Comparison of ENCODE assay signal across 1 cellular context in genomic region chr6:21367148-21367547, GRCh38.
TF ChIP-seq lines count a peak whose summit lies in the region.

No MANE protein-coding gene starts in this region.

TF ChIP-seq in HepG2, 621 proteins besides CTCF, POLR2A, EP300 and RAD21 (continued from another document):
- no peak for TF ChIP-seq GMEB1 (CRISPR knock-in tag; IDR thresholded peaks at IDR 0.05; ENCODE audit: borderline replicate concordance)
- TF ChIP-seq RFX3 (CRISPR knock-in tag; IDR thresholded peaks at IDR 0.05), result no peak
- TF ChIP-seq HOMEZ (CRISPR knock-in tag; IDR thresholded peaks at IDR 0.05; ENCODE audit: low read depth), result no peak
- peak; percentile 36; the same call in 1 of the 2 replicates for TF ChIP-seq PAXIP1 (CRISPR knock-in tag; conservative IDR thresholded peaks at IDR 0.05)
- TF ChIP-seq ZNF513 (CRISPR knock-in tag; conservative IDR thresholded peaks at IDR 0.05), result no peak
- no peak for TF ChIP-seq ZBTB1 (CRISPR knock-in tag; IDR thresholded peaks at IDR 0.05; ENCODE audit: borderline replicate concordance)
- TF ChIP-seq ZSCAN25 (CRISPR knock-in tag; IDR thresholded peaks at IDR 0.05), result no peak
- no peak for TF ChIP-seq USF2 (IDR thresholded peaks at IDR 0.05; ENCODE audit: low read depth, low read length)
- TF ChIP-seq USF2 (CRISPR knock-in tag; IDR thresholded peaks at IDR 0.05; ENCODE audit: borderline replicate concordance), result no peak
- no peak for TF ChIP-seq YEATS4 (CRISPR knock-in tag; IDR thresholded peaks at IDR 0.05; ENCODE audit: borderline replicate concordance)
- no peak for TF ChIP-seq SOX13 (IDR thresholded peaks at IDR 0.05)
- peak in 1 of 2 experiments; percentile 41; a peak in 2 of 4 replicates for TF ChIP-seq SOX13 (CRISPR knock-in tag; conservative IDR thresholded peaks at IDR 0.05 in 1 of 2, IDR thresholded peaks at IDR 0.05 in 1 of 2)
- TF ChIP-seq ZNF451 (CRISPR knock-in tag; IDR thresholded peaks at IDR 0.05), result no peak
- 0 out of 2 replicates have a peak, but pooled peaks have one; percentile 34 for TF ChIP-seq ZNF609 (CRISPR knock-in tag; IDR thresholded peaks at IDR 0.05; ENCODE audit: borderline replicate concordance)
- TF ChIP-seq ZNF234 (CRISPR knock-in tag; conservative IDR thresholded peaks at IDR 0.05), result no peak
- peak; percentile 48; the same call in 1 of the 2 replicates for TF ChIP-seq NR2F2 (IDR thresholded peaks at IDR 0.05; ENCODE audit: borderline replicate concordance, low read depth)
- no peak for TF ChIP-seq ZNF34 (CRISPR knock-in tag; IDR thresholded peaks at IDR 0.05; ENCODE audit: borderline replicate concordance)
- no peak for TF ChIP-seq MLXIP (CRISPR knock-in tag; IDR thresholded peaks at IDR 0.05; ENCODE audit: borderline replicate concordance)
- TF ChIP-seq CCAR2 (optimal IDR thresholded peaks at IDR 0.05; ENCODE audit: low read depth, low read length), result no peak
- no peak for TF ChIP-seq MIER2 (CRISPR knock-in tag; IDR thresholded peaks at IDR 0.05)
- no peak for TF ChIP-seq EED (CRISPR knock-in tag; IDR thresholded peaks at IDR 0.05)
- no peak for TF ChIP-seq ZNF547 (CRISPR knock-in tag; IDR thresholded peaks at IDR 0.05)
- TF ChIP-seq ZNF790 (CRISPR knock-in tag; IDR thresholded peaks at IDR 0.05; ENCODE audit: borderline replicate concordance), result no peak
- TF ChIP-seq ZFP82 (CRISPR knock-in tag; IDR thresholded peaks at IDR 0.05; ENCODE audit: borderline replicate concordance), result peak; percentile 62; the same call in 1 of the 2 replicates
- TF ChIP-seq ETV6 (CRISPR knock-in tag; conservative IDR thresholded peaks at IDR 0.05), result no peak
TF ChIP-seq in HepG2: peak in this region for 11.
